10 cellular contexts compared by ENCODE assay signal in the genomic region with DNA sequence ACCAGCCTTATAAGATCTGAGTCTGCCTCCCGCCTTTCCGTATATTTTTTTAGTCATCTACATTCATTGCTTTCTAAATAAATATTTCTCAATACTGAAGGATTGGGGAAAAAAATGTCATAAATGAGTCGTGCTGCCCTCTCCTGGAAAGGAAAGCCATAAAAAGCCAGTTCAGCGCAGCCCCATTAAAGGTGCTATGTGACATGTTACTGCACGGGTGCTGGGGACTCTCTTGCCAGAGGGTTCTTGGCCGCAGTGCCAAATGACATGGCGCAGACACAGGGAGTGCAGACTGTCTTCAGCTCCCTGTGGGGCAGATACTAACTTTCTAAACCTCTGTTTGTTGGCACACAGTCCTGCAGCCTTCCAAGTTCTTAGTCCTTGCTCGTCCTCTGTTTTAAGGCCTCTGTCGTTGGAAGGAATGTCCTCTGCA. TPM values are rescaled to one million over a fixed set of nuclear protein-coding genes. Genes with fewer than 3 reads are reported as not detected.
DNase-seq lines count a peak whose midpoint lies in the region; ATAC-seq and TF ChIP-seq lines count a peak whose summit lies in the region.
"Had no signal": no experiment of that assay in that cellular context is flagged by ENCODE, and none has a peak within 500 bp of the region (broad histone marks: within the 10 kb centered on the region; RNA-seq: fewer than 3 reads in every experiment).

No MANE protein-coding gene starts in this region.

- TF ChIP-seq CTCF in AG09319 (IDR thresholded peaks at IDR 0.05; ENCODE audit: low read depth, low read length) (peak; percentile 38), kidney epithelial cell (IDR thresholded peaks at IDR 0.05; ENCODE audit: insufficient read depth, low read length, poor library complexity, severe bottlenecking) (peak; percentile 27)

- no peaks in the 10 kb centered on the region for H3K36me3 ChIP-seq in kidney epithelial cell (ENCODE audit: control insufficient read depth, insufficient read depth, low read length)

- ATAC-seq in HG02970 (IDR thresholded peaks at IDR 0.05; ENCODE audit: low FRiP score, unreplicated experiment) = no peak
- ATAC-seq in HG03045 (IDR thresholded peaks at IDR 0.05; ENCODE audit: unreplicated experiment) = no peak
- ATAC-seq in GM18505 (IDR thresholded peaks at IDR 0.05; ENCODE audit: unreplicated experiment) = no peak

- DNase-seq in AG09319 (ENCODE audit: extremely low read depth, low read depth) (no peak), HuH-7 (ENCODE audit: low spot score) (peak; percentile 49), astrocyte of the hippocampus (ENCODE audit: low read depth, low spot score) (peak; percentile 29), kidney epithelial cell (ENCODE audit: low read depth) (no peak), NCI-H2029 (lab: John Stamatoyannopoulos, UW) (no peak)
- DNase-seq: NCI-H345; stimulated activated naive CD4-positive, alpha-beta T cell had no signal

- no peak for TF ChIP-seq POLR2A in GM18505 (IDR thresholded peaks at IDR 0.05; ENCODE audit: borderline replicate concordance, extremely low read depth, insufficient read depth, insufficient read length)

- H3K4me3 ChIP-seq in kidney epithelial cell (ENCODE audit: low read depth, low read length) = no peak overlapping the region

- no peaks in the 10 kb centered on the region for H3K27me3 ChIP-seq in kidney epithelial cell (ENCODE audit: control insufficient read depth, insufficient read depth, low read length)

RNA-seq across cellular contexts. Expression of a gene that starts 53.7 kb away (rescaled TPM):
- 18.9 and 20.4 TPM in 2 replicates for total RNA-seq in kidney epithelial cell

Comparison
In these comparisons a context has a peak if more than half of its experiments do, and no peak if none do; other contexts are left out.
1. DNase-seq: peak in HuH-7 (single experiment) and astrocyte of the hippocampus (single experiment); none in AG09319 (single experiment), kidney epithelial cell (single experiment) and NCI-H2029 (single experiment).